In genomic region chr6:119075200-119075981, GRCh38 we compare ENCODE assay signal across 15 cellular contexts.
"Had no signal": no experiment of that assay in that cellular context is flagged by ENCODE, and none has a peak within 500 bp of the region (broad histone marks: within the 10 kb centered on the region; RNA-seq: fewer than 3 reads in every experiment).

No MANE protein-coding gene starts in this region.

- H3K4me3 Mint-ChIP-seq: mesothelial cell of epicardium had no signal

- H3K9me3 ChIP-seq: gastroesophageal sphincter, stomach, thoracic aorta had no signal

- H3K36me3 ChIP-seq: gastroesophageal sphincter, neutrophil, stomach, thoracic aorta had no signal

- H3K36me3 Mint-ChIP-seq: mesothelial cell of epicardium had no signal

- H3K9me3 Mint-ChIP-seq: mesothelial cell of epicardium had no signal

- ATAC-seq: gastroesophageal sphincter had no signal

- H3K27ac Mint-ChIP-seq: mesothelial cell of epicardium had no signal

- H3K4me3 ChIP-seq: gastroesophageal sphincter, stomach, thoracic aorta had no signal

- H3K27me3 ChIP-seq: gastroesophageal sphincter had no signal

- H3K27ac ChIP-seq: epithelial cell of prostate, neutrophil, stomach, thoracic aorta had no signal

- DNase-seq: activated CD4-positive, alpha-beta T cell treated with anti-CD3 and anti-CD28 coated beads for 1 hour; activated effector memory CD4-positive, alpha-beta T cell treated with Interleukin-2 at 50 U/mL for 16 hours; central memory CD4-positive, alpha-beta T cell; effector memory CD4-positive, alpha-beta T cell; hypothalamus; kidney glomerular epithelial cell; retina; SIG-M5; stomach; T1000 had no signal
